In genomic region chr10:123145542-123146012, GRCh38 we compare ENCODE assay signal across 1 cellular context.
TF ChIP-seq lines count a peak whose summit lies in the region.

No MANE protein-coding gene starts in this region.

TF ChIP-seq in H1, 55 proteins besides CTCF, POLR2A, EP300 and RAD21:
- TF ChIP-seq MAFK (IDR thresholded peaks at IDR 0.05; ENCODE audit: low read depth, low read length) (no peak), EGR1 (IDR thresholded peaks at IDR 0.05; ENCODE audit: borderline replicate concordance, low read depth, low read length) (peak; percentile 46; the same call in 1 of the 2 replicates), KDM4A (IDR thresholded peaks at IDR 0.05; ENCODE audit: low read depth, low read length, severe bottlenecking) (peak; percentile 15), RNF2 (IDR thresholded peaks at IDR 0.05; ENCODE audit: borderline replicate concordance, low read depth, low read length, missing control alignments, poor library complexity, severe bottlenecking) (peak; percentile 10)
